1 cellular context compared by ENCODE assay signal in the genomic region with DNA sequence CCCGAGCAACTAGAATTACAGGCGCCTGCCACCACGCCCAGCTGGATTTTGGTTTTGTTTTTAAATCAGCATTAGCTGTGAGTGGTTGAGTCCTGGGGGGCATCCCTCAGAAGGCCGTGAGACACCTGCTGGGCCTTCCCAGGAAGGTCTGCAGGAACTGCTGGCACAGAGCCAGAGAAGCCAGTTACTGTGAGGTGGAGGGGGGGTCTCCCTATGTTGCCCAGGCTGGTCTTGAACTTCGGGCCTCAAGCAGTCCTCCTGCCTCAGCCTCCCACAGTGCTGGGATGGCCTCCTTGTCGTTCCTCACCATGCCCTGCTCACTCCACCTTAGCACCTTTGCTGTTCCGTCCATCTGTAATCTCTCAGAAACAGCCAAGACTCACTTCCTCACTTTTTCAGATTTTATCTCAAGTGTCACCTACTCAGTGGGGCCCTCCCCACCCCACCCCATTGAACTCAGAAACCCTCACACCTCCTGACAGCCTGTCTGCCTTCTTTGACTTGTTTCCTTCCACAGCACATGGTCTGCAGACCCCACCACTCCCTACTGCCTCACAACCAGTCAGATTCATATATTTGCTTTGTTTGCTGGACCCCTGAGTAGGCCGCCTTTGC.
TF ChIP-seq lines count a peak whose summit lies in the region.

No MANE protein-coding gene starts in this region.

TF ChIP-seq in SK-N-SH treated with all-trans-retinoic acid at 6 μM for 48 hours, 23 proteins besides CTCF, POLR2A, EP300 and RAD21 (continued from another document):
- TF ChIP-seq CSRNP3 (CRISPR knock-in tag; IDR thresholded peaks at IDR 0.05) = no peak
- TF ChIP-seq TCF4 (CRISPR knock-in tag; IDR thresholded peaks at IDR 0.05; ENCODE audit: borderline replicate concordance) = no peak
- no peak for TF ChIP-seq ZNF70 (CRISPR knock-in tag; IDR thresholded peaks at IDR 0.05)
TF ChIP-seq in SK-N-SH treated with all-trans-retinoic acid at 6 μM for 48 hours: peak in this region for 0.
